Comparison of ENCODE assay signal across 8 cellular contexts in the genomic region with DNA sequence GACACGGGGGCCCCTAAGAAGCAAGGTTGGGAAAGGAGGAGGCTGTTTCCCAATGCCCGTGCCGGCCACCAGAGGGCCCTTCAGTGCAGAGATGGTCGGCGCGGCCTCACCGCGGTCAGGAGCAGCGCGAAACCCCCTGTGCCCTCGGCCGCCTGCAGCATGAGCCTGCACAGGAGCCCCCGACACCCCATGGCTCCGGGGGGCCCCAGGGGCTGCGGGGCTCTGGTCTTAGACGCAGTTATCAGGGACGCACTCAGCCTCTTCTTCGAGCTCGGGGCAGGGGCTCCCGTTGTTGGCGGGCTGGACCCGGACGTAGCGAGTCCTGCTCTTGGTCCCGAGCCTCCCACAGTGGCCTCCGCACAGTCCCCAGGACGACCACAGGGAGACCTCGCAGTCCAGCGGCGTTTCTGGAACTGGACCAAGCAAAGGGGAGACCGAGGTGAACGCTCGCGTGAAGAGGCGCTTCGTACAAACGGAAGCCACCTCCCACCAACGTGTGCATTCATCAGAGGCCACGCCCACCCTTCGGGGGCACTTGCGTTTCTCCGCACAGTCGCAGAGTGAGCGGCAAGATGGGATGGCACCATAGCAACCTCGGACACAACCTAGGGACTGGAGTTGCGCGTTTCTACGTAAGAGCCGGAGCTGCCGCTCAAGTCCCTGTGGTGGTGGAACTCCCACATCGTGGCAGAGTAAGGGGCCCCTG. TPM values are rescaled to one million over a fixed set of nuclear protein-coding genes. Genes with fewer than 3 reads are reported as not detected.
A peak's percentile ranks its signal among the peaks of the same experiment; 100 is the strongest.
DNase-seq lines count a peak whose midpoint lies in the region; ATAC-seq and TF ChIP-seq lines count a peak whose summit lies in the region.

No MANE protein-coding gene starts in this region.

- peak overlapping the region; percentile 86 for H3K4me3 ChIP-seq in SU-DHL-6 (ENCODE audit: insufficient read depth, low read length, poor library complexity, severe bottlenecking)
- H3K4me3 ChIP-seq in right atrium auricular region, result peak overlapping the region; percentile 46 to 58
- peak overlapping the region; percentile 30 to 34 for H3K4me3 ChIP-seq in uterus

- H2AFZ ChIP-seq in SU-DHL-6 (ENCODE audit: low read depth, low read length, severe bottlenecking), result peak overlapping the region; percentile 94

- H3K79me2 ChIP-seq in SU-DHL-6 (ENCODE audit: insufficient read depth, low read length), result no peaks in the 10 kb centered on the region

- peaks cover 23% of the 10 kb centered on the region for H3K4me1 Mint-ChIP-seq in activated naive CD8-positive, alpha-beta T cell treated with anti-CD3 and anti-CD28 coated beads, Interleukin-2, amount 50 U/mL, for 24 hours

- H3K36me3 ChIP-seq in SU-DHL-6 (ENCODE audit: low read length) (no peaks in the 10 kb centered on the region; the same call in 1 of the 2 replicates), right atrium auricular region (no peaks in the 10 kb centered on the region), uterus (no peaks in the 10 kb centered on the region)

- H3K27me3 Mint-ChIP-seq in activated naive CD8-positive, alpha-beta T cell treated with anti-CD3 and anti-CD28 coated beads, Interleukin-2, amount 50 U/mL, for 24 hours, result peaks cover 16% of the 10 kb centered on the region

- DNase-seq in GM10266 (ENCODE audit: extremely low spot score) (peak; percentile 90), NCI-H1092 treated with DMSO at 0.1 percent for 48 hours (lab: John Stamatoyannopoulos, UW) (peak; percentile 85), right atrium auricular region (ENCODE audit: low spot score) (peak; percentile 86), pulmonary artery endothelial cell (ENCODE audit: low read depth, low spot score) (peak; percentile 15), uterus (peak; percentile 82 to 86)
- peak; percentile 90 for DNase-seq in activated naive CD8-positive, alpha-beta T cell treated with anti-CD3 and anti-CD28 coated beads, Interleukin-2, amount 50 U/mL, for 24 hours

- peak overlapping the region; percentile 72 for H3K27ac Mint-ChIP-seq in activated naive CD8-positive, alpha-beta T cell treated with anti-CD3 and anti-CD28 coated beads, Interleukin-2, amount 50 U/mL, for 24 hours

- peak in 1 of 2 donors; percentile 20 for TF ChIP-seq POLR2A in uterus (IDR thresholded peaks at IDR 0.05)

- peak overlapping the region; percentile 76 for H3K4me3 Mint-ChIP-seq in activated naive CD8-positive, alpha-beta T cell treated with anti-CD3 and anti-CD28 coated beads, Interleukin-2, amount 50 U/mL, for 24 hours

- H3K9me2 ChIP-seq in SU-DHL-6 (replicated peaks; ENCODE audit: insufficient read depth, low read length), result no peaks in the 10 kb centered on the region

- no peaks in the 10 kb centered on the region for H3F3A ChIP-seq in SU-DHL-6 (ENCODE audit: insufficient read depth)

- intact Hi-C loops in uterus (cut with DNase I; ENCODE audit: low total_unique reads), result loop anchor here (5.0 kb wide), 1 partner anchor 80 kb away; the partner anchor contains the start of gene CTBP1

- no peaks in the 10 kb centered on the region for H4K20me1 ChIP-seq in SU-DHL-6 (ENCODE audit: low read depth, low read length)

- peak; percentile 88 for ATAC-seq in HG02571 (IDR thresholded peaks at IDR 0.05; ENCODE audit: unreplicated experiment)
- ATAC-seq in activated naive CD8-positive, alpha-beta T cell treated with anti-CD3 and anti-CD28 coated beads, Interleukin-2, amount 50 U/mL, for 24 hours, result peak; percentile 89

- H3K4me2 ChIP-seq in SU-DHL-6 (ENCODE audit: low read depth, low read length, poor library complexity, severe bottlenecking), result peak overlapping the region; percentile 93

- TF ChIP-seq CTCF in GM10266 (IDR thresholded peaks at IDR 0.05; ENCODE audit: control insufficient read depth, insufficient read depth, low read depth, missing control alignments), result peak; percentile 91
- peak; percentile 74 for TF ChIP-seq CTCF in SU-DHL-6 (IDR thresholded peaks at IDR 0.05; ENCODE audit: insufficient read depth, low read length, poor library complexity, severe bottlenecking)
- TF ChIP-seq CTCF in right atrium auricular region (IDR thresholded peaks at IDR 0.05), result peak; percentile 89 to 96
- TF ChIP-seq CTCF in uterus (IDR thresholded peaks at IDR 0.05), result peak; percentile 87 to 94 (median 92)

- no peaks in the 10 kb centered on the region for H3K9me3 Mint-ChIP-seq in activated naive CD8-positive, alpha-beta T cell treated with anti-CD3 and anti-CD28 coated beads, Interleukin-2, amount 50 U/mL, for 24 hours

- no peaks in the 10 kb centered on the region for H3K36me3 Mint-ChIP-seq in activated naive CD8-positive, alpha-beta T cell treated with anti-CD3 and anti-CD28 coated beads, Interleukin-2, amount 50 U/mL, for 24 hours (ENCODE audit: low read depth)

- no peaks in the 10 kb centered on the region for H3K9me3 ChIP-seq in SU-DHL-6 (ENCODE audit: insufficient read depth, low read length)
- no peaks in the 10 kb centered on the region for H3K9me3 ChIP-seq in right atrium auricular region
- H3K9me3 ChIP-seq in uterus, result no peaks in the 10 kb centered on the region

- H3K4me1 ChIP-seq in right atrium auricular region (peaks cover 0 to 36% of the 10 kb centered on the region in 2 donors), uterus (peaks cover 0 to 15% of the 10 kb centered on the region in 2 donors)

- peak overlapping the region; percentile 74 for H3K27ac ChIP-seq in SU-DHL-6 (ENCODE audit: low read depth, low read length)
- H3K27ac ChIP-seq in right atrium auricular region, result peak overlapping the region in 1 of 2 donors; percentile 52
- H3K27ac ChIP-seq in uterus, result peak overlapping the region; percentile 53 to 94

- peak overlapping the region; percentile 86 for H3K9ac ChIP-seq in SU-DHL-6 (ENCODE audit: low read length)

- H3K27me3 ChIP-seq in SU-DHL-6 (ENCODE audit: low read length), result no peaks in the 10 kb centered on the region
- H3K27me3 ChIP-seq in right atrium auricular region, result peaks cover 5 to 11% of the 10 kb centered on the region in 2 donors
- no peaks in the 10 kb centered on the region for H3K27me3 ChIP-seq in uterus

RNA-seq across cellular contexts. Expression of gene SPON2, which starts 5.0 kb away (rescaled TPM):
- total RNA-seq in right atrium auricular region (10 to 100 TPM; 13.0 to 20.8 TPM), pulmonary artery endothelial cell (0.07 and 0.28 TPM in 2 replicates), uterus (100 to 1,000 TPM in 2 of 4 donors, 10 to 100 TPM in 2; 60.6 to 262 (median 115) TPM)

RNA-seq across cellular contexts. Expression of gene RNF212, which starts 54.0 kb away (rescaled TPM):
- total RNA-seq in right atrium auricular region (1 to 10 TPM; 1.9 TPM), pulmonary artery endothelial cell (0.99 and 1.8 TPM in 2 replicates), uterus (10 to 100 TPM in 1 of 4 donors, 1 to 10 TPM in 2, under 1 TPM in 1; 0.77 to 13.5 (median 5.2) TPM)

Comparison
In these comparisons a context has a peak if more than half of its experiments do, and no peak if none do; other contexts are left out.
1. DNase-seq: peak in every context shown above with its lines; median percentile 90 in GM10266; 90 in activated naive CD8-positive, alpha-beta T cell treated with anti-CD3 and anti-CD28 coated beads, Interleukin-2, amount 50 U/mL, for 24 hours; 86 in right atrium auricular region; 85 in NCI-H1092 treated with DMSO at 0.1 percent for 48 hours; 84 in uterus; 15 in pulmonary artery endothelial cell.
2. H3K4me3 ChIP-seq: peak in every context shown above with its lines; median percentile 86 in SU-DHL-6; 52 in right atrium auricular region; 32 in uterus.
3. RNA of gene SPON2, which starts 5.0 kb away (total RNA-seq): 60.6 to 262 TPM in uterus and 13.0 to 20.8 TPM in right atrium auricular region; 0.07 to 0.28 TPM in pulmonary artery endothelial cell; every median in the first group is over 10 times any median in the second.
4. Peak in every context shown above with its lines, with median percentiles within 50 percentile points of each other: CTCF ChIP-seq.